Comparison of ENCODE assay signal across 20 cellular contexts in the genomic region with DNA sequence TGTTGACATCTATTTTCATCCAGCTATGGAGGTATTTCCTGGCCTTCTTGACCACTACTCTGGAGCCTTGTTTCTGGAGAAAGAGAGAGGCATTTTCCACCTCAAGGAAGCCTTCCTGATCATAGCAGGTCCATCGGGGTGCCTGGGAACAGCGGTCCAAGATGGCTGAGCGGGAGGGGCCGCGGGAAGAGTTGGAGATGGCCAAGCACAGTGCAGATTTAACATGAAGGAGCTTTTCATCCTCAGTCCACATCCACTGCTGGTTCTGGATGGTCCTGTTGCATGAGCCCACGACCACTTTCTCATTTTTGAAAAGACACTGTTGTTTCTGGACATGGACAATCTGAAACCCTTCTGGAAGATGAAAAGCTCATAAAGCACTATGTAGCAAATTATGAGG. TPM values are rescaled to one million over a fixed set of nuclear protein-coding genes. Genes with fewer than 3 reads are reported as not detected.
DNase-seq lines count a peak whose midpoint lies in the region; ATAC-seq, FAIRE-seq and TF ChIP-seq lines count a peak whose summit lies in the region.
"Had no signal": no experiment of that assay in that cellular context is flagged by ENCODE, and none has a peak within 500 bp of the region (broad histone marks: within the 10 kb centered on the region; RNA-seq: fewer than 3 reads in every experiment).

No MANE protein-coding gene starts in this region.

- H3K4me1 ChIP-seq in liver (ENCODE audit: control insufficient read depth in 4 of 4, insufficient read depth in 4 of 4, low read length in 3 of 4): no peaks in the 10 kb centered on the region
- no peaks in the 10 kb centered on the region for H3K4me1 ChIP-seq in HepG2 (ENCODE audit: insufficient read depth, low read length)
- H3K4me1 ChIP-seq in esophagus squamous epithelium: no peaks in the 10 kb centered on the region
- H3K4me1 ChIP-seq in gastrocnemius medialis: no peaks in the 10 kb centered on the region
- no peaks in the 10 kb centered on the region for H3K4me1 ChIP-seq in uterus

- DNase-seq in HepG2 (ENCODE audit: low spot score) (no peak), esophagus squamous epithelium (lab: John Stamatoyannopoulos, UW) (no peak), gastrocnemius medialis (no peak), uterus (no peak), NCI-H2107 treated with DMSO at 0.1 percent for 48 hours (lab: John Stamatoyannopoulos, UW; ENCODE audit: unreplicated experiment) (no peak), OCI-M1 (lab: John Stamatoyannopoulos, UW) (no peak)
- DNase-seq in stimulated activated naive CD4-positive, alpha-beta T cell (lab: John Stamatoyannopoulos, UW): no peak
- DNase-seq: CD4-positive, CD25-positive, alpha-beta regulatory T cell; COR-L47; DND-41; GM23248; HCEC 1CT; MV-4-11; NCI-H1105 treated with DMSO at 0.1 percent for 48 hours; NCI-H2081; NCI-H2171 treated with DMSO at 0.1 percent for 48 hours; NCI-H524 treated with DMSO at 0.1 percent for 48 hours; SHP77 had no signal

- H3K4me3 ChIP-seq in liver (ENCODE audit: low read depth in 1 of 3, low read length in 3 of 3) (peak overlapping the region; percentile 15 to 54 (median 23)), HepG2 (replicated peaks in 1 of 3; ENCODE audit: insufficient read depth in 1 of 3, low read depth in 2 of 3, low read length in 3 of 3) (no peak overlapping the region), esophagus squamous epithelium (peak overlapping the region in 3 of 4 donors; percentile 19 to 44 (median 33)), gastrocnemius medialis (peak overlapping the region in 3 of 4 donors; percentile 25 to 37 (median 32)), uterus (no peak overlapping the region)
- H3K4me3 ChIP-seq: GM23248 had no signal

- no peak overlapping the region for H3K4me2 ChIP-seq in HepG2 (ENCODE audit: low read depth, low read length)

- H4K20me1 ChIP-seq in HepG2 (ENCODE audit: insufficient read depth, low read length): no peaks in the 10 kb centered on the region

- CTCF ChIA-PET in HepG2 (lab: Yijun Ruan, JAX; ENCODE audit: low intra/inter-chr PET ratio, low total read pairs): no interaction called here

- H3K36me3 ChIP-seq in liver (ENCODE audit: control insufficient read depth in 4 of 4, insufficient read depth in 3 of 4, low read depth in 1 of 4, low read length in 3 of 4): no peaks in the 10 kb centered on the region
- H3K36me3 ChIP-seq in HepG2 (replicated peaks in 1 of 2; ENCODE audit: control insufficient read depth in 1 of 2, insufficient read depth in 2 of 2, low read length in 2 of 2): no peaks in the 10 kb centered on the region
- no peaks in the 10 kb centered on the region for H3K36me3 ChIP-seq in esophagus squamous epithelium
- H3K36me3 ChIP-seq in gastrocnemius medialis: no peaks in the 10 kb centered on the region
- H3K36me3 ChIP-seq in uterus: no peaks in the 10 kb centered on the region

- H3K27ac ChIP-seq in liver (ENCODE audit: low read depth in 1 of 2, low read length in 2 of 2): no peak overlapping the region
- no peak overlapping the region for H3K27ac ChIP-seq in HepG2 (ENCODE audit: extremely low read length, insufficient read depth, low read length)
- H3K27ac ChIP-seq in esophagus squamous epithelium: peak overlapping the region in 2 of 4 donors; percentile 4 to 24
- H3K27ac ChIP-seq in gastrocnemius medialis: peak overlapping the region; percentile 34 to 68 (median 64)
- H3K27ac ChIP-seq in uterus: peak overlapping the region; percentile 20 to 78
- H3K27ac ChIP-seq: GM23248 had no signal

- TF ChIP-seq POLR2A in HepG2 (IDR thresholded peaks at IDR 0.05; ENCODE audit: insufficient read depth in 1 of 2, low read depth in 2 of 2, low read length in 2 of 2): no peak
- no peak for TF ChIP-seq POLR2A in esophagus squamous epithelium (IDR thresholded peaks at IDR 0.05)
- TF ChIP-seq POLR2A in gastrocnemius medialis (IDR thresholded peaks at IDR 0.05): no peak
- TF ChIP-seq POLR2A in uterus (IDR thresholded peaks at IDR 0.05): no peak

- POLR2A ChIA-PET in HepG2 (lab: Yijun Ruan, JAX): no interaction called here

- peaks cover 0 to 2% (median 0%) of the 10 kb centered on the region in 4 donors for H3K9me3 ChIP-seq in liver (ENCODE audit: control insufficient read depth in 4 of 4, low read length in 3 of 4)
- H3K9me3 ChIP-seq in HepG2 (ENCODE audit: low read length): no peaks in the 10 kb centered on the region
- no peaks in the 10 kb centered on the region for H3K9me3 ChIP-seq in esophagus squamous epithelium
- no peaks in the 10 kb centered on the region for H3K9me3 ChIP-seq in gastrocnemius medialis
- H3K9me3 ChIP-seq in uterus: no peaks in the 10 kb centered on the region

- no peak overlapping the region for H2AFZ ChIP-seq in HepG2 (ENCODE audit: low read length)
- H2AFZ ChIP-seq: GM23248 had no signal

- TF ChIP-seq CTCF in liver (IDR thresholded peaks at IDR 0.05; ENCODE audit: low read depth, low read length, missing input control) (no peak), HepG2 (CRISPR knock-in tag; IDR thresholded peaks at IDR 0.05) (no peak), esophagus squamous epithelium (IDR thresholded peaks at IDR 0.05) (no peak), gastrocnemius medialis (IDR thresholded peaks at IDR 0.05 in 4 of 5, conservative IDR thresholded peaks at IDR 0.05 in 1 of 5) (no peak), uterus (IDR thresholded peaks at IDR 0.05) (no peak)

- 75% methylated on average over 6 of the region's 6 CpGs for WGBS in liver
- WGBS in HepG2 (ENCODE audit: low lambda C conversion rate): 33% methylated on average over 5 of the region's 6 CpGs
- 68 to 71% methylated on average over 3 to 6 of the region's 6 CpGs for WGBS in esophagus squamous epithelium, 2 donors

- in situ Hi-C loops in HepG2 (cut with HindIII; ENCODE audit: extremely low pct_ligation_motif_present, low pct_unique_long_range_greater_than_20kb) (no loop called here), gastrocnemius medialis (cut with MboI; ENCODE audit: low sequenced_read_pairs in 4 of 4) (no loop called here)

- FAIRE-seq in HepG2 (lab: Jason Lieb, UNC): no peak
- FAIRE-seq: GM12891 had no signal

- H3K27me3 ChIP-seq in liver (ENCODE audit: control insufficient read depth in 4 of 4, insufficient read depth in 4 of 4, low read length in 3 of 4): no peaks in the 10 kb centered on the region
- H3K27me3 ChIP-seq in HepG2 (ENCODE audit: control insufficient read depth in 1 of 2, insufficient read depth in 2 of 2, low read length in 2 of 2): no peaks in the 10 kb centered on the region; a peak in 1 of 5 replicates
- no peaks in the 10 kb centered on the region for H3K27me3 ChIP-seq in esophagus squamous epithelium
- peaks cover 0 to 2% (median 0%) of the 10 kb centered on the region in 3 donors for H3K27me3 ChIP-seq in gastrocnemius medialis
- H3K27me3 ChIP-seq in uterus: no peaks in the 10 kb centered on the region

- no TSS peak for BruUV-seq in HepG2 (replicated peaks; lab: Mats Ljungman, UMichigan)

- TF ChIP-seq EP300 in HepG2 (IDR thresholded peaks at IDR 0.05; ENCODE audit: low read depth in 2 of 2, low read length in 2 of 2) (no peak), HepG2 (CRISPR knock-in tag; IDR thresholded peaks at IDR 0.05; ENCODE audit: borderline replicate concordance) (no peak)

- peak overlapping the region in 1 of 2 donors; percentile 13 for H3K9ac ChIP-seq in liver (ENCODE audit: low read depth in 1 of 2, low read length in 2 of 2)
- H3K9ac ChIP-seq in HepG2 (ENCODE audit: insufficient read depth, low read depth, low read length): no peak overlapping the region
- H3K9ac ChIP-seq: GM23248 had no signal

- ATAC-seq in HepG2 (no peak), gastrocnemius medialis (no peak)

- intact Hi-C loops in HepG2 (cut with micrococcal nuclease; ENCODE audit: unreplicated experiment): no loop called here
- intact Hi-C loops in esophagus squamous epithelium (cut with DNase I): no loop called here
- intact Hi-C loops in gastrocnemius medialis (cut with DNase I; ENCODE audit: low total_unique reads): no loop called here
- intact Hi-C loops in uterus (cut with DNase I; ENCODE audit: low total_unique reads): no loop called here

- no peaks in the 10 kb centered on the region for H3K79me2 ChIP-seq in HepG2 (ENCODE audit: insufficient read depth, low read length)

- TF ChIP-seq RAD21 in liver (IDR thresholded peaks at IDR 0.05) (no peak), HepG2 (CRISPR knock-in tag; IDR thresholded peaks at IDR 0.05) (no peak)

TF ChIP-seq in liver, 16 proteins besides CTCF, POLR2A, EP300 and RAD21 (continues in another document):
- TF ChIP-seq TAF1 (conservative IDR thresholded peaks at IDR 0.05): peak; percentile 22
- TF ChIP-seq YY1 (IDR thresholded peaks at IDR 0.05): peak; percentile 29

TF ChIP-seq in HepG2, 621 proteins besides CTCF, POLR2A, EP300 and RAD21 (continues in another document):
- no peak for TF ChIP-seq SNAI1 (CRISPR knock-in tag; IDR thresholded peaks at IDR 0.05; ENCODE audit: borderline replicate concordance)

RNA-seq across cellular contexts. Expression of gene PTPRB, which starts 1.5 kb away (rescaled TPM):
- total RNA-seq in liver (10 to 100 TPM in 1 of 2 donors, 1 to 10 TPM in 1; 9.0 to 64.9 TPM), HepG2 (2016; rRNA removed; fragmentation: Illumina TruSeq; extraction: Trizol) (0.02 TPM in 1 of 2 replicates, not detected in the other), esophagus squamous epithelium (10 to 100 TPM in 2 of 4 donors, 1 to 10 TPM in 2; 4.0 to 22.9 (median 7.4) TPM), gastrocnemius medialis (10 to 100 TPM; 11.7 to 22.7 (median 15.9) TPM), uterus (100 to 1,000 TPM in 1 of 4 donors, 10 to 100 TPM in 3; 36.8 to 107 (median 63.1) TPM)
- polyA plus RNA-seq in liver (1 to 10 TPM; 6.3 to 7.8 TPM), HepG2 (2011; rRNA removed) (0.05 and 0.07 TPM in 2 replicates)
- total RNA-seq in HepG2 (2016; cell fraction: cytosol; rRNA removed; fragmentation: Illumina TruSeq; extraction: Trizol; ENCODE audit: low read depth): not detected in 2 replicates
- under 0.01 TPM in 1 of 2 replicates, not detected in the other for total RNA-seq in HepG2 (2016; cell fraction: insoluble cytoplasmic fraction; rRNA removed; fragmentation: Illumina TruSeq; extraction: Trizol)
- total RNA-seq in HepG2 (2016; cell fraction: membrane; rRNA removed; fragmentation: Illumina TruSeq; extraction: Trizol): not detected in 2 replicates
- total RNA-seq in HepG2 (2016; cell fraction: nucleus; rRNA removed; fragmentation: Illumina TruSeq; extraction: Trizol): not detected in 2 replicates
- polyA plus RNA-seq in HepG2 (2011; cell fraction: cytosol; rRNA removed): 0.03 and 0.04 TPM in 2 replicates
- polyA plus RNA-seq in HepG2 (2011; cell fraction: nucleus; rRNA removed): 0.05 and 0.12 TPM in 2 replicates
- 0.16 and 0.24 TPM in 2 replicates for polyA plus RNA-seq in HepG2 (2012)
- polyA plus RNA-seq in HepG2 (2016; cell fraction: cytosol; fragmentation: Illumina TruSeq; extraction: Trizol; ENCODE audit: low read depth): not detected in 2 replicates
- 0.02 TPM in 1 of 2 replicates, not detected in the other for polyA plus RNA-seq in HepG2 (2016; cell fraction: insoluble cytoplasmic fraction; fragmentation: Illumina TruSeq; extraction: Trizol; ENCODE audit: low read depth)
- not detected in 2 replicates for polyA plus RNA-seq in HepG2 (2016; cell fraction: membrane; fragmentation: Illumina TruSeq; extraction: Trizol; ENCODE audit: low read depth)
- polyA plus RNA-seq in HepG2 (2016; cell fraction: nucleus; fragmentation: Illumina TruSeq; extraction: Trizol; ENCODE audit: insufficient read depth, low read depth): not detected in 2 replicates
- 0.24 and 2.9 TPM in 2 replicates for polyA minus RNA-seq in HepG2 (2011; rRNA and poly(A)+ RNA removed; ENCODE audit: low replicate concordance)
- 0.10 TPM in 1 of 2 replicates, not detected in the other for polyA minus RNA-seq in HepG2 (2011; cell fraction: cytosol; rRNA and poly(A)+ RNA removed)
- 0.39 and 0.75 TPM in 2 replicates for polyA minus RNA-seq in HepG2 (2011; cell fraction: nucleus; rRNA and poly(A)+ RNA removed)
- total RNA-seq: CD4-positive, CD25-positive, alpha-beta regulatory T cell had no signal
- polyA plus RNA-seq: CD4-positive, CD25-positive, alpha-beta regulatory T cell had no signal

Comparison
In these comparisons a context has a peak if more than half of its experiments do, and no peak if none do; other contexts are left out.
1. H3K4me3 ChIP-seq: peak in liver (3 of 3), esophagus squamous epithelium (3 of 4) and gastrocnemius medialis (3 of 4); none in HepG2 (0 of 3) and uterus (0 of 2).
2. H3K27ac ChIP-seq: peak in gastrocnemius medialis (4 of 4) and uterus (2 of 2); none in liver (0 of 2) and HepG2 (single experiment).